8 cellular contexts compared by ENCODE assay signal in the genomic region with DNA sequence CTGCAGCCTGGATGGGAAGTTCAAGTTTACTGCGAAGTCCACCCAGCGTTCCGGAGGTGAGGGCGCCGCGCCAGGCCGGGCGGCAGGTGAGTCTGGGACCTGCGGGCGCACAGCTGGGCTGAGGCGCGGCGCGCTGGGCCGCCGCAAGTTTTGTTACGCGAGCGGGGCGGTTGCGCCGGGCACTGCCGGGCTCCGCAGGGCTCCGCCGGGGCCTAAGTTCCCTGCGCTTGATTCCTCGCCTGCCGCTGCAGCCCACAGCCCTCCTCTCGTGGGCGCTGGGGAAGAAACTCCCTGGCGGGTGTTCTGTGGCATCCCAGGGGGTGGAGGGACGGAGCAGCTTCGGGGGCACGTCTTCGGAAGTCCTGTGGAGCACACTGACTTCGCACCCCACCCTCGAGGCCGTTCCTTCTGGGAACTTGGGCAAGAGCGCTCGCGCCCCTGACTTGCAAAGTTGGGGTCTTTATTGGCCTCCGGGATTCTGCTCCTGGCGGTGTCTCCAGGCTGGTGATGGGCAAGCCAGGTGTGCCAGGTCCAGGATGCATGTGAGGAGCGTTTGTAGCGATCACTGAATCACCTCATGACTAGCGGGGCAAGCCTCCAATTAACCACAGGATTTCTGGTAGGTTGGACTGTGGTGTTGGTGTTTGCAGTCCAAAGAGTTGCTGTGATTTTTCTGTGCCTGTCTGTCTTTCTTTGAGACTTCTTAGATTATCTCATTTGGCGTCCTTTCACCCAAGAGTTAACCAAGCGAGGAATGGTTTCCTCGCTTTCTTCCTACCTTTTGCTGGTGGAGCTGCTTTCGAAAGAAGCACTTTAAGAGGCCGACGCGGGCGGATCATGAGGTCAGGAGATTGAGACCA. TPM values are rescaled to one million over a fixed set of nuclear protein-coding genes. Genes with fewer than 3 reads are reported as not detected.
DNase-seq lines count a peak whose midpoint lies in the region; ATAC-seq and TF ChIP-seq lines count a peak whose summit lies in the region.
"Not testable (repeated sequence)": the region's sequence is repeated elsewhere in the genome, so short reads cannot be mapped to it uniquely, and the experiment has no call there.

No MANE protein-coding gene starts in this region.

- not testable (repeated sequence) for TF ChIP-seq CTCF in RWPE1 (conservative IDR thresholded peaks at IDR 0.05; ENCODE audit: low read depth); fibroblast of villous mesenchyme (IDR thresholded peaks at IDR 0.05; ENCODE audit: insufficient read depth, low read depth, low read length)

- H3K4me3 Mint-ChIP-seq in activated naive CD4-positive, alpha-beta T cell treated with anti-CD3 and anti-CD28 coated beads for 36 hours: peak overlapping the region; percentile 88

- not testable (repeated sequence) for H3K27me3 Mint-ChIP-seq in activated naive CD4-positive, alpha-beta T cell treated with anti-CD3 and anti-CD28 coated beads for 36 hours (ENCODE audit: low read depth)

- ATAC-seq in GM21576 (IDR thresholded peaks at IDR 0.05; ENCODE audit: unreplicated experiment): peak; percentile 26
- ATAC-seq in HG03565 (IDR thresholded peaks at IDR 0.05; ENCODE audit: unreplicated experiment): peak; percentile 11
- ATAC-seq in stimulated activated naive CD8-positive, alpha-beta T cell treated with anti-CD3 and anti-CD28 coated beads, Interleukin-15, Interleukin-2, amounts not matched to agents 100 U/mL and 50 U/mL, for 24 hours: peak; percentile 12

- peak overlapping the region; percentile 80 for H3K27ac ChIP-seq in RWPE1
- H3K27ac ChIP-seq in muscle layer of colon (ENCODE audit: low read depth, low read length): not testable (repeated sequence)

- not testable (repeated sequence) for H3K36me3 ChIP-seq in muscle layer of colon (ENCODE audit: insufficient read depth, low read length)

- CTCF ChIA-PET in RWPE1 (lab: Yijun Ruan, JAX); activated naive CD4-positive, alpha-beta T cell treated with anti-CD3 and anti-CD28 coated beads for 36 hours (lab: Charles Lee): not testable (repeated sequence)

- H3K9me3 ChIP-seq in muscle layer of colon (ENCODE audit: low read length): not testable (repeated sequence)

- intact Hi-C loops in activated naive CD4-positive, alpha-beta T cell treated with anti-CD3 and anti-CD28 coated beads for 36 hours (cut with micrococcal nuclease): loop anchor here (10.0 kb wide), 1 partner anchor 146 kb away; no protein-coding TSS in a partner anchor

- peaks cover 16% of the 10 kb centered on the region for H3K4me1 Mint-ChIP-seq in activated naive CD4-positive, alpha-beta T cell treated with anti-CD3 and anti-CD28 coated beads for 36 hours (ENCODE audit: low read depth)

- POLR2A ChIA-PET in RWPE1 (lab: Yijun Ruan, JAX; ENCODE audit: low non-redundant PET): not testable (repeated sequence)

- H3K27ac Mint-ChIP-seq in activated naive CD4-positive, alpha-beta T cell treated with anti-CD3 and anti-CD28 coated beads for 36 hours: not testable (repeated sequence)

- H3K4me3 ChIP-seq in fibroblast of villous mesenchyme (ENCODE audit: low read depth, low read length): peak overlapping the region; percentile 69
- peak overlapping the region; percentile 49 to 52 for H3K4me3 ChIP-seq in muscle layer of colon (ENCODE audit: low read depth in 1 of 2, low read length in 2 of 2)

- H3K9me3 Mint-ChIP-seq in activated naive CD4-positive, alpha-beta T cell treated with anti-CD3 and anti-CD28 coated beads for 36 hours: not testable (repeated sequence)

- DNase-seq in DMS 273 (lab: John Stamatoyannopoulos, UW; ENCODE audit: unreplicated experiment): peak; percentile 61
- not testable (repeated sequence) for DNase-seq in RWPE1 (ENCODE audit: low spot score)
- peak; percentile 42 for DNase-seq in activated naive CD4-positive, alpha-beta T cell treated with anti-CD3 and anti-CD28 coated beads for 36 hours
- peak; percentile 15 for DNase-seq in fibroblast of villous mesenchyme (ENCODE audit: low read depth)
- DNase-seq in stimulated activated naive CD8-positive, alpha-beta T cell treated with anti-CD3 and anti-CD28 coated beads, Interleukin-15, Interleukin-2, amounts not matched to agents 100 U/mL and 50 U/mL, for 24 hours: peak; percentile 26

- H3K9ac ChIP-seq in muscle layer of colon (ENCODE audit: low read length): not testable (repeated sequence)

- H3K27me3 ChIP-seq in muscle layer of colon (ENCODE audit: control insufficient read depth in 1 of 2, insufficient read depth in 2 of 2, low read length in 2 of 2): not testable (repeated sequence)

- not testable (repeated sequence) for H3K4me1 ChIP-seq in muscle layer of colon (ENCODE audit: insufficient read depth, low read length)

- not testable (repeated sequence) for H3K36me3 Mint-ChIP-seq in activated naive CD4-positive, alpha-beta T cell treated with anti-CD3 and anti-CD28 coated beads for 36 hours (ENCODE audit: low read depth)

RNA-seq across cellular contexts. Expression of gene NBPF12, which starts 1.0 kb away (rescaled TPM):
- total RNA-seq in activated naive CD4-positive, alpha-beta T cell treated with anti-CD3 and anti-CD28 coated beads for 36 hours: 1 to 10 TPM; 6.1 to 6.2 TPM
- 6.0 and 9.3 TPM in 2 replicates for total RNA-seq in fibroblast of villous mesenchyme
